Comparison of ENCODE assay signal across 24 cellular contexts in the genomic region with DNA sequence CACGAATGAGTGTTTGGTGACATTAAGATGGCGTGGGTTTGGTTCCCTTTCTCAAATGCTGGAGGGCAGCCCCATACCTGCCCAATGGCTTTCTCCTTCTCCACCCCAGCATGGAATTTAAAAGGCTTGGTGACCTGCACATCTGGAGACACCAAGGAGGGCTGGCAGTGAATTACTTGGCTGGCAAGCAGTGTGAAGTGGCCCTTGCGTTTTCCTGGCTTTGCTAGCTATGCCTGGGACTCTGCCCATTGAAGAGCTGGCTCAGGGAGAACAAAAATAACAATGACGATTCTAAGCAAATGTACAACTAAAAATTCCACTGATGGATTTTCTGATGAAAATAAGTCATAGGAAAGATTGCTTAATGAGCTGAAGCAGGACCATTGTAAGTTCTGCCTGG.
"Had no signal": no experiment of that assay in that cellular context is flagged by ENCODE, and none has a peak within 500 bp of the region (broad histone marks: within the 10 kb centered on the region; RNA-seq: fewer than 3 reads in every experiment).

No MANE protein-coding gene starts in this region.

- H3K9me3 Mint-ChIP-seq: activated CD4-positive, alpha-beta memory T cell treated with anti-CD3 and anti-CD28 coated beads for 36 hours; activated CD4-positive, alpha-beta T cell treated with anti-CD3 and anti-CD28 coated beads, Interleukin-2, amount 10 ng/mL, durations not matched to agents 7 days and 5 days; activated naive CD4-positive, alpha-beta T cell treated with anti-CD3 and anti-CD28 coated beads for 36 hours; activated T-helper 17 cell treated with anti-CD3 and anti-CD28 coated beads, Interleukin-2, amount 50 U/mL, for 72 hours; T-cell had no signal

- H3K27me3 Mint-ChIP-seq: activated B cell treated with CpG ODN at 0.5 μM for 24 hours; activated CD4-positive, alpha-beta memory T cell treated with anti-CD3 and anti-CD28 coated beads for 36 hours; activated CD4-positive, alpha-beta T cell treated with anti-CD3 and anti-CD28 coated beads, Interleukin-2, amount 10 ng/mL, durations not matched to agents 7 days and 5 days; activated naive CD8-positive, alpha-beta T cell had no signal

- H3K4me1 Mint-ChIP-seq: activated CD4-positive, alpha-beta T cell treated with anti-CD3 and anti-CD28 coated beads, Interleukin-2, amount 10 ng/mL, durations not matched to agents 7 days and 5 days; activated T-helper 17 cell treated with anti-CD3 and anti-CD28 coated beads, Interleukin-2, amount 50 U/mL, for 72 hours; T-cell had no signal

- H3K27ac ChIP-seq: SK-N-MC had no signal

- H3K4me3 Mint-ChIP-seq: activated B cell treated with CpG ODN at 0.5 μM for 24 hours; activated CD4-positive, alpha-beta memory T cell treated with anti-CD3 and anti-CD28 coated beads for 36 hours; activated CD4-positive, alpha-beta T cell treated with anti-CD3 and anti-CD28 coated beads, Interleukin-2, amount 10 ng/mL, durations not matched to agents 7 days and 5 days; activated naive CD4-positive, alpha-beta T cell treated with anti-CD3 and anti-CD28 coated beads for 36 hours; activated naive CD8-positive, alpha-beta T cell; activated T-helper 17 cell treated with anti-CD3 and anti-CD28 coated beads, Interleukin-2, amount 50 U/mL, for 72 hours; brain; T-cell had no signal

- H3K27ac Mint-ChIP-seq: activated B cell treated with CpG ODN at 0.5 μM for 24 hours; activated CD4-positive, alpha-beta memory T cell treated with anti-CD3 and anti-CD28 coated beads for 36 hours; activated CD4-positive, alpha-beta T cell treated with anti-CD3 and anti-CD28 coated beads, Interleukin-2, amount 10 ng/mL, durations not matched to agents 7 days and 5 days; activated naive CD4-positive, alpha-beta T cell treated with anti-CD3 and anti-CD28 coated beads for 36 hours; activated naive CD8-positive, alpha-beta T cell; activated T-helper 17 cell treated with anti-CD3 and anti-CD28 coated beads, Interleukin-2, amount 50 U/mL, for 72 hours; brain; T-cell had no signal

- H3K36me3 Mint-ChIP-seq: activated CD4-positive, alpha-beta memory T cell treated with anti-CD3 and anti-CD28 coated beads for 36 hours; activated naive CD8-positive, alpha-beta T cell; brain; T-cell had no signal

- H3K4me3 ChIP-seq: SK-N-MC had no signal

- DNase-seq: activated B cell treated with CpG ODN at 0.5 μM for 24 hours; activated CD4-positive, alpha-beta memory T cell treated with anti-CD3 and anti-CD28 coated beads for 36 hours; activated CD4-positive, alpha-beta T cell treated with anti-CD3 and anti-CD28 coated beads for 1 hour; activated CD4-positive, alpha-beta T cell treated with anti-CD3 and anti-CD28 coated beads, Interleukin-2, amount 10 ng/mL, durations not matched to agents 7 days and 5 days; activated CD8-positive, alpha-beta memory T cell treated with anti-CD3 and anti-CD28 coated beads for 24 hours; activated gamma-delta T cell; activated naive CD4-positive, alpha-beta T cell treated with anti-CD3 and anti-CD28 coated beads for 36 hours; activated T-cell treated with anti-CD3 and anti-CD28 coated beads for 4 hours; activated T-cell treated with anti-CD3 and anti-CD28 coated beads, Interleukin-2, amount 50 U/mL, for 48 hours; amygdala; Karpas-422; NCI-H1105 treated with DMSO at 0.1 percent for 48 hours; NCI-H1436 treated with DMSO at 0.1 percent for 48 hours; NCI-H187; NCI-H2081; NCI-H226; NCI-H526; NCI-H774; T-cell; T1000 had no signal

- ATAC-seq: activated T-helper 17 cell treated with anti-CD3 and anti-CD28 coated beads, Interleukin-2, amount 50 U/mL, for 72 hours; T-cell had no signal
